Comparison of ENCODE assay signal across 8 cellular contexts in the genomic region with DNA sequence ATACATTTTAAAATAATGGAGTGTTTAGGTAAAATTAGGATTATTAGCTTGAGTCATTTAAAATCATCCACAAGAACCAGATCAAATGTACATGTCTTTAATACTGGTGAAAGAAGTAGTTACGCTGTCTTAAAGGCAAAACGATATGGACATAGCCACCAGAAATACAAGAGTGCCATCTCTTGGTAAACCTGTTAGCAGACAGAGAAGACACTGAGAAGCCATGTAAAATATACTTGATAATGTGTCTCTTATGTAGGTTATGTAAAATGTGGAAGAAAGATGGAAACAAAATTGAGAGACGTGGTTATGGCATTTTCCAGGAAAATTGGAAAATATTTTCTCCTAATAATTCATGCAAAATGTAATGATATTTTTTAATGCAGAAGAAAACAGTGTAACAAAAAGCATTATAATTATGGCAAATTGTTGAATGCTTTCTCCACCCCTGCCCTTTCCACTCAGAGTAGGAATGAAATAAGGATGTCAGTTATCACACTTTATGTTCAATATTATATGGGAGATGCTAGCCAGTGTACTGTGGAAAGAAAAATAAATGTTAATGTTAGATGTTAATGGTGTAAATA. TPM values are rescaled to one million over a fixed set of nuclear protein-coding genes. Genes with fewer than 3 reads are reported as not detected.
DNase-seq lines count a peak whose midpoint lies in the region; ATAC-seq, FAIRE-seq and TF ChIP-seq lines count a peak whose summit lies in the region.

No MANE protein-coding gene starts in this region.

- H3K4me1 ChIP-seq in OCI-LY1 (ENCODE audit: insufficient read depth, low read length, severe bottlenecking), result no peaks in the 10 kb centered on the region

- peak; percentile 49 for ATAC-seq in CD4-positive, alpha-beta T cell (ENCODE audit: poor library complexity)
- peak; percentile 59 for ATAC-seq in effector memory CD8-positive, alpha-beta T cell (replicated peaks)
- ATAC-seq in GM19455 (IDR thresholded peaks at IDR 0.05; ENCODE audit: unreplicated experiment) (no peak), HG03175 (IDR thresholded peaks at IDR 0.05; ENCODE audit: unreplicated experiment) (no peak)

- H3K27ac Mint-ChIP-seq in CD4-positive, alpha-beta T cell, result no peak overlapping the region
- H3K27ac Mint-ChIP-seq in effector memory CD8-positive, alpha-beta T cell, result no peak overlapping the region
- H3K27ac Mint-ChIP-seq in progenitor cell of endocrine pancreas, result no peak overlapping the region

- H2AFZ ChIP-seq in OCI-LY1 (ENCODE audit: low read length), result no peak overlapping the region

- H3K27ac ChIP-seq in CD4-positive, alpha-beta T cell (ENCODE audit: low read depth, low read length), result no peak overlapping the region
- no peak overlapping the region for H3K27ac ChIP-seq in OCI-LY1 (ENCODE audit: low read depth, low read length, poor library complexity, severe bottlenecking)

- peak; percentile 57 for TF ChIP-seq CTCF in CD4-positive, alpha-beta T cell (IDR thresholded peaks at IDR 0.05)
- TF ChIP-seq CTCF in OCI-LY1 (IDR thresholded peaks at IDR 0.05; ENCODE audit: low read length) (peak; percentile 85), progenitor cell of endocrine pancreas (IDR thresholded peaks at IDR 0.05; ENCODE audit: unreplicated experiment) (peak; percentile 58)

- H3K9me2 ChIP-seq in OCI-LY1 (ENCODE audit: low read depth, low read length), result no peaks in the 10 kb centered on the region

- TF ChIP-seq POLR2A in H54 (IDR thresholded peaks at IDR 0.05; ENCODE audit: low read depth, low read length), result no peak

- H3K9me3 Mint-ChIP-seq in CD4-positive, alpha-beta T cell, result peaks cover 3% of the 10 kb centered on the region
- no peaks in the 10 kb centered on the region for H3K9me3 Mint-ChIP-seq in effector memory CD8-positive, alpha-beta T cell
- H3K9me3 Mint-ChIP-seq in progenitor cell of endocrine pancreas (ENCODE audit: low read depth), result peaks cover 8% of the 10 kb centered on the region

- no peaks in the 10 kb centered on the region for H3K36me3 Mint-ChIP-seq in CD4-positive, alpha-beta T cell (ENCODE audit: low read depth)
- H3K36me3 Mint-ChIP-seq in effector memory CD8-positive, alpha-beta T cell (ENCODE audit: insufficient read depth), result no peaks in the 10 kb centered on the region
- H3K36me3 Mint-ChIP-seq in progenitor cell of endocrine pancreas (ENCODE audit: insufficient read depth), result peaks cover 2% of the 10 kb centered on the region

- peak; percentile 75 for FAIRE-seq in H54 (lab: Jason Lieb, UNC)

- no peaks in the 10 kb centered on the region for H3K9me3 ChIP-seq in CD4-positive, alpha-beta T cell (ENCODE audit: control insufficient read depth, low read length)
- H3K9me3 ChIP-seq in OCI-LY1 (ENCODE audit: low read length), result no peaks in the 10 kb centered on the region

- H3K4me1 Mint-ChIP-seq in CD4-positive, alpha-beta T cell (ENCODE audit: low read depth), result peaks cover 9% of the 10 kb centered on the region
- peaks cover 4% of the 10 kb centered on the region in 2 donors for H3K4me1 Mint-ChIP-seq in effector memory CD8-positive, alpha-beta T cell (ENCODE audit: low read depth in 2 of 2)
- H3K4me1 Mint-ChIP-seq in progenitor cell of endocrine pancreas (ENCODE audit: low read depth), result no peaks in the 10 kb centered on the region

- CTCF ChIA-PET in CD4-positive, alpha-beta T cell (lab: Charles Lee), result no interaction called here

- H3K79me2 ChIP-seq in OCI-LY1 (ENCODE audit: insufficient read depth, low read length), result no peaks in the 10 kb centered on the region

- no peaks in the 10 kb centered on the region for H4K20me1 ChIP-seq in OCI-LY1 (ENCODE audit: insufficient read depth, low read length)

- H3K4me3 Mint-ChIP-seq in CD4-positive, alpha-beta T cell, result no peak overlapping the region
- H3K4me3 Mint-ChIP-seq in effector memory CD8-positive, alpha-beta T cell, result no peak overlapping the region
- no peak overlapping the region for H3K4me3 Mint-ChIP-seq in progenitor cell of endocrine pancreas (ENCODE audit: low read depth)

- DNase-seq in CD4-positive, alpha-beta T cell, result no peak
- DNase-seq in H54 (ENCODE audit: insufficient read length, low spot score) (no peak), progenitor cell of endocrine pancreas (ENCODE audit: low spot score, unreplicated experiment) (no peak), T-helper 9 cell (no peak)
- no peak for DNase-seq in effector memory CD8-positive, alpha-beta T cell

- no peak overlapping the region for H3K4me2 ChIP-seq in OCI-LY1 (ENCODE audit: low read length)

- H3K27me3 ChIP-seq in CD4-positive, alpha-beta T cell (ENCODE audit: control insufficient read depth, insufficient read depth, low read length), result no peaks in the 10 kb centered on the region
- H3K27me3 ChIP-seq in OCI-LY1 (ENCODE audit: insufficient read depth, low read length), result no peaks in the 10 kb centered on the region; the same call in 1 of the 2 replicates

- intact Hi-C loops in CD4-positive, alpha-beta T cell (cut with DNase I, micrococcal nuclease), result loop anchor here (1.0 to 5.0 kb wide), 5 partner anchors 154 to 720 kb away; no protein-coding TSS in a partner anchor

- peaks cover 5% of the 10 kb centered on the region for H3K27me3 Mint-ChIP-seq in CD4-positive, alpha-beta T cell
- peaks cover 12 to 30% of the 10 kb centered on the region in 2 donors for H3K27me3 Mint-ChIP-seq in effector memory CD8-positive, alpha-beta T cell
- peaks cover 4% of the 10 kb centered on the region for H3K27me3 Mint-ChIP-seq in progenitor cell of endocrine pancreas

- H3K9ac ChIP-seq in OCI-LY1 (ENCODE audit: low read length), result no peak overlapping the region

- no peaks in the 10 kb centered on the region for H3F3A ChIP-seq in OCI-LY1 (ENCODE audit: insufficient read depth, low read length)

- POLR2A ChIA-PET in CD4-positive, alpha-beta T cell (lab: Charles Lee), result no interaction called here

- H3K4me3 ChIP-seq in OCI-LY1 (ENCODE audit: low read depth, low read length, poor library complexity, severe bottlenecking), result no peak overlapping the region

- no peaks in the 10 kb centered on the region for H3K36me3 ChIP-seq in OCI-LY1 (ENCODE audit: insufficient read depth, low read length)

RNA-seq across cellular contexts. Expression of a gene that starts 12.2 kb away (rescaled TPM):
- not detected for total RNA-seq in CD4-positive, alpha-beta T cell
- total RNA-seq in progenitor cell of endocrine pancreas, result not detected in 2 replicates

RNA-seq across cellular contexts. Expression of a gene that starts 19.9 kb away (rescaled TPM):
- 10 to 100 TPM; 17.0 to 17.5 TPM for total RNA-seq in CD4-positive, alpha-beta T cell
- total RNA-seq in progenitor cell of endocrine pancreas, result 5.7 and 5.9 TPM in 2 replicates

Comparison
In these comparisons a context has a peak if more than half of its experiments do, and no peak if none do; other contexts are left out.
1. ATAC-seq: peak in CD4-positive, alpha-beta T cell (single experiment) and effector memory CD8-positive, alpha-beta T cell (single experiment); none in GM19455 (single experiment) and HG03175 (single experiment).
2. Peak in every context shown above with its lines, with median percentiles within 50 percentile points of each other: CTCF ChIP-seq.